Comparison of ENCODE assay signal across 10 cellular contexts in genomic region chr3:151770941-151771340, GRCh38. TPM values are rescaled to one million over a fixed set of nuclear protein-coding genes. Genes with fewer than 3 reads are reported as not detected.
DNase-seq lines count a peak whose midpoint lies in the region; ATAC-seq and TF ChIP-seq lines count a peak whose summit lies in the region.
"Had no signal": no experiment of that assay in that cellular context is flagged by ENCODE, and none has a peak within 500 bp of the region (broad histone marks: within the 10 kb centered on the region; RNA-seq: fewer than 3 reads in every experiment).

No MANE protein-coding gene starts in this region.

- H3K27ac Mint-ChIP-seq in activated T-cell treated with anti-CD3 and anti-CD28 coated beads, Interleukin-2, amount 50 U/mL, for 72 hours = no peak overlapping the region
- H3K27ac Mint-ChIP-seq in activated naive CD4-positive, alpha-beta T cell treated with anti-CD3 and anti-CD28 coated beads, Interleukin-2, amount 50 U/mL, for 72 hours = no peak overlapping the region

- WGBS in lung, 2 donors = 31 to 53% methylated on average over 4 of the region's 4 CpGs

- DNase-seq in NCI-H2196 (lab: John Stamatoyannopoulos, UW; ENCODE audit: unreplicated experiment) = peak; percentile 72
- DNase-seq in dedifferentiated amniotic fluid mesenchymal stem cell (ENCODE audit: extremely low spot score) = peak; percentile 16
- peak; percentile 63 for DNase-seq in lung (ENCODE audit: low spot score)
- DNase-seq in tibial artery = peak; percentile 40 to 74
- DNase-seq in NCI-H526 (lab: John Stamatoyannopoulos, UW) = no peak
- DNase-seq in GDM1 (lab: John Stamatoyannopoulos, UW) = no peak
- no peak for DNase-seq in activated T-cell treated with anti-CD3 and anti-CD28 coated beads, Interleukin-2, amount 50 U/mL, for 72 hours
- DNase-seq in activated naive CD4-positive, alpha-beta T cell treated with anti-CD3 and anti-CD28 coated beads, Interleukin-2, amount 50 U/mL, for 72 hours (ENCODE audit: low spot score in 2 of 2) = no peak
- DNase-seq: occipital lobe had no signal

- no peaks in the 10 kb centered on the region for H3K36me3 Mint-ChIP-seq in activated T-cell treated with anti-CD3 and anti-CD28 coated beads, Interleukin-2, amount 50 U/mL, for 72 hours (ENCODE audit: insufficient read depth in 2 of 2)
- H3K36me3 Mint-ChIP-seq in activated naive CD4-positive, alpha-beta T cell treated with anti-CD3 and anti-CD28 coated beads, Interleukin-2, amount 50 U/mL, for 72 hours = no peaks in the 10 kb centered on the region

- no peaks in the 10 kb centered on the region for H3K36me3 ChIP-seq in lung (ENCODE audit: control insufficient read depth in 2 of 2, insufficient read depth in 2 of 2, low read length in 2 of 2)
- no peaks in the 10 kb centered on the region for H3K36me3 ChIP-seq in tibial artery

- ATAC-seq in lung (ENCODE audit: insufficient read depth, low FRiP score) = peak; percentile 77
- ATAC-seq in activated T-cell treated with anti-CD3 and anti-CD28 coated beads, Interleukin-2, amount 50 U/mL, for 72 hours (replicated peaks in 1 of 2) = no peak
- ATAC-seq in activated naive CD4-positive, alpha-beta T cell treated with anti-CD3 and anti-CD28 coated beads, Interleukin-2, amount 50 U/mL, for 72 hours = no peak
- ATAC-seq: Panc1 had no signal

- TF ChIP-seq CTCF in lung (IDR thresholded peaks at IDR 0.05; ENCODE audit: control extremely low read depth, extremely low read depth) = no peak
- no peak for TF ChIP-seq CTCF in tibial artery (IDR thresholded peaks at IDR 0.05)

- H3K4me1 ChIP-seq in lung (ENCODE audit: control insufficient read depth in 2 of 2, insufficient read depth in 2 of 2, low read length in 2 of 2) (peaks cover 2 to 4% of the 10 kb centered on the region in 2 donors), tibial artery (peaks cover 0 to 30% (median 17%) of the 10 kb centered on the region in 4 donors)

- H3K9me3 Mint-ChIP-seq in activated T-cell treated with anti-CD3 and anti-CD28 coated beads, Interleukin-2, amount 50 U/mL, for 72 hours = no peaks in the 10 kb centered on the region
- no peaks in the 10 kb centered on the region for H3K9me3 Mint-ChIP-seq in activated naive CD4-positive, alpha-beta T cell treated with anti-CD3 and anti-CD28 coated beads, Interleukin-2, amount 50 U/mL, for 72 hours

- intact Hi-C loops in tibial artery (cut with DNase I; ENCODE audit: low total_unique reads) = no loop called here

- H3K27me3 Mint-ChIP-seq in activated T-cell treated with anti-CD3 and anti-CD28 coated beads, Interleukin-2, amount 50 U/mL, for 72 hours (ENCODE audit: low read depth) = no peaks in the 10 kb centered on the region

- H3K9me3 ChIP-seq in lung (ENCODE audit: control insufficient read depth in 2 of 2, insufficient read depth in 1 of 2, low read length in 1 of 2) = no peaks in the 10 kb centered on the region
- no peaks in the 10 kb centered on the region for H3K9me3 ChIP-seq in tibial artery

- H3K4me3 ChIP-seq in lung = no peak overlapping the region
- H3K4me3 ChIP-seq in tibial artery = no peak overlapping the region

- peak overlapping the region; percentile 29 to 60 for H3K27ac ChIP-seq in lung (ENCODE audit: low read depth in 1 of 2, low read length in 1 of 2)
- peak overlapping the region; percentile 6 to 23 for H3K27ac ChIP-seq in tibial artery

- no peak overlapping the region for H3K4me3 Mint-ChIP-seq in activated T-cell treated with anti-CD3 and anti-CD28 coated beads, Interleukin-2, amount 50 U/mL, for 72 hours

- no peaks in the 10 kb centered on the region for H3K27me3 ChIP-seq in lung (ENCODE audit: control insufficient read depth, insufficient read depth)
- no peaks in the 10 kb centered on the region for H3K27me3 ChIP-seq in tibial artery

- H3K4me1 Mint-ChIP-seq in activated T-cell treated with anti-CD3 and anti-CD28 coated beads, Interleukin-2, amount 50 U/mL, for 72 hours (ENCODE audit: low read depth) = no peaks in the 10 kb centered on the region

RNA-seq across cellular contexts. Expression of gene AADACL2, which starts 37.2 kb away (rescaled TPM):
- not detected for total RNA-seq in lung
- under 1 TPM in 1 of 2 donors, not detected in 1; 0.14 TPM for polyA plus RNA-seq in lung
- total RNA-seq in activated T-cell treated with anti-CD3 and anti-CD28 coated beads, Interleukin-2, amount 50 U/mL, for 72 hours = not detected
- total RNA-seq in activated naive CD4-positive, alpha-beta T cell treated with anti-CD3 and anti-CD28 coated beads, Interleukin-2, amount 50 U/mL, for 72 hours = not detected
- total RNA-seq: occipital lobe had no signal

RNA-seq across cellular contexts. Expression of gene AADAC, which starts 43.0 kb away (rescaled TPM):
- 10 to 100 TPM in 1 of 2 donors, 1 to 10 TPM in 1; 9.2 to 33.3 TPM for total RNA-seq in lung
- polyA plus RNA-seq in lung = 1 to 10 TPM; 4.4 to 7.3 TPM
- total RNA-seq in activated T-cell treated with anti-CD3 and anti-CD28 coated beads, Interleukin-2, amount 50 U/mL, for 72 hours = not detected
- total RNA-seq in activated naive CD4-positive, alpha-beta T cell treated with anti-CD3 and anti-CD28 coated beads, Interleukin-2, amount 50 U/mL, for 72 hours = not detected
- total RNA-seq: occipital lobe had no signal

Comparison
In these comparisons a context has a peak if more than half of its experiments do, and no peak if none do; other contexts are left out.
1. DNase-seq: peak in NCI-H2196 (single experiment), dedifferentiated amniotic fluid mesenchymal stem cell (single experiment), lung (single experiment) and tibial artery (2 of 2); none in NCI-H526 (0 of 2), GDM1 (single experiment), activated T-cell treated with anti-CD3 and anti-CD28 coated beads, Interleukin-2, amount 50 U/mL, for 72 hours (0 of 2) and activated naive CD4-positive, alpha-beta T cell treated with anti-CD3 and anti-CD28 coated beads, Interleukin-2, amount 50 U/mL, for 72 hours (0 of 2).
2. RNA of gene AADAC, which starts 43.0 kb away (total RNA-seq): 9.2 to 33.3 TPM in lung; not detected in activated T-cell treated with anti-CD3 and anti-CD28 coated beads, Interleukin-2, amount 50 U/mL, for 72 hours and not detected in activated naive CD4-positive, alpha-beta T cell treated with anti-CD3 and anti-CD28 coated beads, Interleukin-2, amount 50 U/mL, for 72 hours; every median in the first group is over 10 times any median in the second.